Comparison of ENCODE assay signal across 8 cellular contexts in the genomic region with DNA sequence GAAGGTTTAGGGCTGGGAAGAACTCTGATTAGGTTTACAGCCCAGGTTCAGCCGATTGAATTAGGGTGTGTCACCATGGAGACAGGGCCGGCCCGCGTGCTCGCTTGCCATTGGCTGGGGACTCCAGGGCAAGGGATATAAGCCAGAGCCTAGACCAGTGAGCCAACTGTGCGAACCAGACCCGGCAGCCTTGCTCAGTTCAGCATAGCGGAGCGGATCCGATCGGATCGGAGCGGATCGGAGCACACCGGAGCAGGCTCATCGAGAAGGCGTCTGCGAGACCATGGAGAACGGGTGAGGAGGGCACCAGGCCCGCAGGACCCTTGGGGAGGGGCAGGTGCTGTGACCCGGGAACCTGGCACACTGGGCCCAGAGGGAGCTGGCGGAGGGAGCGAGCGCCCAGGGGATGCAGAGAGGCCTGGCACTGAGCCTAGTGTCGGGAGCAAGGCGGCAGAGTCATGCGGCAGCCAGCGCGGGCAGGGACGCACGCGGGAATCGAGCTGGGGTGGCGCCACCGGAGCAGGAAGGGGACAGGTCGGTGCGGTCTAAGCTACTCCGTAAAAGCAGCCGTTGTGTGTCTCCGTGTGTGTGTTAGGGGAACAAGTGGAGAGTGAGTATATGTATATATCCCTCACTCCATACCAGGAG. TPM values are rescaled to one million over a fixed set of nuclear protein-coding genes. Genes with fewer than 3 reads are reported as not detected.
DNase-seq lines count a peak whose midpoint lies in the region; ATAC-seq, FAIRE-seq and TF ChIP-seq lines count a peak whose summit lies in the region.

A gene (plus strand): TSS at position 165 of the 648 bp plus-strand sequence. CDS start 119 bp downstream, at position 284.

- under 1% methylated on average over 30 of the region's 40 CpGs for WGBS in mesenchymal stem cell

- peak within 1 kb of the TSS; percentile 96 for H3K9ac ChIP-seq in mesenchymal stem cell (ENCODE audit: low read length)

- DNase-seq in Caco-2 (peak; percentile 94), HTR-8/SVneo (ENCODE audit: insufficient read length, low spot score) (peak; percentile 84), NOMO-1 treated with DMSO at 0.1 percent for 48 hours (lab: John Stamatoyannopoulos, UW; ENCODE audit: unreplicated experiment) (peak; percentile 86), mesenchymal stem cell (peak; percentile 94)
- DNase-seq in activated CD8-positive, alpha-beta memory T cell treated with anti-CD3 and anti-CD28 coated beads for 4 hours (ENCODE audit: low read depth in 2 of 2), result peak; percentile 71 to 79
- DNase-seq in effector memory CD8-positive, alpha-beta T cell, result peak; percentile 81 to 83 (median 82)
- DNase-seq in stimulated activated CD8-positive, alpha-beta memory T cell treated with anti-CD3 and anti-CD28 coated beads, Interleukin-12 subunit alpha, Interleukin-12 subunit beta, amount 100 ng/mL, for 4 hours (ENCODE audit: low read depth), result peak; percentile 69

- peak within 1 kb of the TSS; percentile 27 to 33 for H3K4ac ChIP-seq in mesenchymal stem cell (ENCODE audit: low read depth in 1 of 2, low read length in 2 of 2)

- TSS peak; percentile 36 for BruUV-seq in Caco-2 (replicated peaks; lab: Mats Ljungman, UMichigan)

- peak within 1 kb of the TSS in 1 of 2 experiments; percentile 2 for H3K23ac ChIP-seq in mesenchymal stem cell (ENCODE audit: low read length in 2 of 2)

- H3K36me3 ChIP-seq in Caco-2 (ENCODE audit: control insufficient read depth, insufficient read depth, low read length) (no peaks in the 10 kb centered on the region), mesenchymal stem cell (ENCODE audit: control insufficient read depth in 1 of 2, insufficient read depth in 2 of 2, low read depth in 1 of 2, low read length in 2 of 2) (peaks cover 5 to 24% of the 10 kb centered on the region in 2 experiments)

- no peak within 1 kb of the TSS for H2BK5ac ChIP-seq in mesenchymal stem cell (ENCODE audit: low read depth, low read length, poor library complexity, severe bottlenecking)

- H3K9me3 ChIP-seq in Caco-2 (no peaks in the 10 kb centered on the region), mesenchymal stem cell (ENCODE audit: control insufficient read depth, low read length) (no peaks in the 10 kb centered on the region)

- peak within 1 kb of the TSS; percentile 39 for H3K27ac ChIP-seq in mesenchymal stem cell (ENCODE audit: low read length, poor library complexity, severe bottlenecking)

- H2BK12ac ChIP-seq in mesenchymal stem cell (ENCODE audit: low read length in 2 of 2), result peak within 1 kb of the TSS in 1 of 2 experiments; percentile 60

- peak within 1 kb of the TSS; percentile 83 for H3K4me3 Mint-ChIP-seq in Caco-2 (ENCODE audit: unreplicated experiment)
- peak within 1 kb of the TSS; percentile 95 to 98 for H3K4me3 Mint-ChIP-seq in effector memory CD8-positive, alpha-beta T cell

- peak within 1 kb of the TSS; percentile 66 for H4K8ac ChIP-seq in mesenchymal stem cell (ENCODE audit: low read length)

- H3K27me3 ChIP-seq in Caco-2 (replicated peaks; ENCODE audit: control insufficient read depth, insufficient read depth, low read length) (no peaks in the 10 kb centered on the region), mesenchymal stem cell (ENCODE audit: control insufficient read depth in 1 of 2, insufficient read depth in 1 of 2, low read length in 2 of 2) (no peaks in the 10 kb centered on the region)

- no peaks in the 10 kb centered on the region for H3K27me3 Mint-ChIP-seq in Caco-2 (ENCODE audit: insufficient read depth, unreplicated experiment)
- H3K27me3 Mint-ChIP-seq in effector memory CD8-positive, alpha-beta T cell, result no peaks in the 10 kb centered on the region

- H3K27ac Mint-ChIP-seq in Caco-2 (ENCODE audit: unreplicated experiment), result peak within 1 kb of the TSS; percentile 90
- H3K27ac Mint-ChIP-seq in effector memory CD8-positive, alpha-beta T cell, result peak within 1 kb of the TSS; percentile 95 to 96

- H2AFZ ChIP-seq in mesenchymal stem cell (ENCODE audit: low read depth, low read length), result peak within 1 kb of the TSS; percentile 55

- ATAC-seq in GM21381 (IDR thresholded peaks at IDR 0.05; ENCODE audit: unreplicated experiment), result peak; percentile 90
- ATAC-seq in effector memory CD8-positive, alpha-beta T cell (replicated peaks), result peak; percentile 89

- H3K4me3 ChIP-seq in Caco-2 (ENCODE audit: low read depth, low read length) (peak within 1 kb of the TSS; percentile 90), mesenchymal stem cell (ENCODE audit: insufficient read depth in 1 of 2, low read depth in 1 of 2, low read length in 2 of 2) (peak within 1 kb of the TSS; percentile 73 to 96)

- H2BK120ac ChIP-seq in mesenchymal stem cell (ENCODE audit: low read depth, low read length), result no peak within 1 kb of the TSS

- CTCF ChIA-PET in Caco-2 (lab: Charles Lee), result interaction anchor here (0.6 to 1.3 kb wide), 3 partner anchors 40 to 126 kb away, joined by 3 to 6 read pairs (median 5); a partner anchor contains a TSS

- H3K9me3 Mint-ChIP-seq in Caco-2 (ENCODE audit: unreplicated experiment), result no peaks in the 10 kb centered on the region
- no peaks in the 10 kb centered on the region for H3K9me3 Mint-ChIP-seq in effector memory CD8-positive, alpha-beta T cell

- H2BK15ac ChIP-seq in mesenchymal stem cell (ENCODE audit: low read depth, poor library complexity, severe bottlenecking), result peak within 1 kb of the TSS; percentile 54

- H3K4me1 ChIP-seq in Caco-2 (peaks cover 9% of the 10 kb centered on the region), mesenchymal stem cell (ENCODE audit: control insufficient read depth, insufficient read depth, low read depth, low read length) (peaks cover 5% of the 10 kb centered on the region)

- H3K4me2 ChIP-seq in mesenchymal stem cell (ENCODE audit: low read length, poor library complexity, severe bottlenecking), result peak within 1 kb of the TSS; percentile 67

- intact Hi-C loops in Caco-2 (cut with micrococcal nuclease; ENCODE audit: unreplicated experiment), result loop anchor here (1.0 to 2.0 kb wide), 3 partner anchors 8 to 56 kb away; a partner anchor contains a TSS

- no peak for FAIRE-seq in HTR-8/SVneo (lab: Jason Lieb, UNC)

- peak within 1 kb of the TSS in 1 of 2 experiments; percentile 80 for H3K14ac ChIP-seq in mesenchymal stem cell (ENCODE audit: low read length in 2 of 2)

- H3K4me1 Mint-ChIP-seq in Caco-2 (ENCODE audit: low read depth, unreplicated experiment), result peaks cover 21% of the 10 kb centered on the region
- peaks cover 43 to 45% of the 10 kb centered on the region in 2 donors for H3K4me1 Mint-ChIP-seq in effector memory CD8-positive, alpha-beta T cell (ENCODE audit: low read depth in 2 of 2)

- H3K18ac ChIP-seq in mesenchymal stem cell (ENCODE audit: low read depth in 1 of 2, low read length in 2 of 2), result peak within 1 kb of the TSS; percentile 56 to 87

- no peak for TF ChIP-seq CTCF in Caco-2 (IDR thresholded peaks at IDR 0.05; ENCODE audit: insufficient read depth in 1 of 2, low read depth in 1 of 2, low read length in 1 of 2, severe bottlenecking in 1 of 2, unreplicated experiment in 1 of 2)

- POLR2A ChIA-PET in Caco-2 (lab: Charles Lee), result interaction anchor here (0.5 to 2.9 kb wide), 11 partner anchors 8 to 137 kb away, joined by 3 to 33 read pairs (median 4); a partner anchor contains a TSS

- peaks cover 49% of the 10 kb centered on the region for H3K36me3 Mint-ChIP-seq in Caco-2 (ENCODE audit: insufficient read depth, unreplicated experiment)
- peaks cover 53% of the 10 kb centered on the region for H3K36me3 Mint-ChIP-seq in effector memory CD8-positive, alpha-beta T cell (ENCODE audit: insufficient read depth)

- no peak within 1 kb of the TSS for H2AK5ac ChIP-seq in mesenchymal stem cell (ENCODE audit: low read length, severe bottlenecking)

- peaks cover 11% of the 10 kb centered on the region for H3K79me1 ChIP-seq in mesenchymal stem cell (replicated peaks; ENCODE audit: low read length, poor library complexity, severe bottlenecking)

- H4K91ac ChIP-seq in mesenchymal stem cell (ENCODE audit: low read length), result peak within 1 kb of the TSS; percentile 30

RNA-seq across cellular contexts. Expression of the gene that starts here (rescaled TPM):
- 59.1 and 67.2 TPM in 2 replicates for total RNA-seq in Caco-2 (2022)
- 52.4 TPM for polyA plus RNA-seq in mesenchymal stem cell (2013, experiment 1 of 2)
- polyA plus RNA-seq in mesenchymal stem cell (2013, experiment 2 of 2), result 51.1 TPM

Comparison
In these comparisons a context has a peak if more than half of its experiments do, and no peak if none do; other contexts are left out.
1. Peak in every context shown above with its lines: DNase-seq, ATAC-seq, H3K4me3 ChIP-seq and H3K27ac ChIP-seq.